In the genomic region with DNA sequence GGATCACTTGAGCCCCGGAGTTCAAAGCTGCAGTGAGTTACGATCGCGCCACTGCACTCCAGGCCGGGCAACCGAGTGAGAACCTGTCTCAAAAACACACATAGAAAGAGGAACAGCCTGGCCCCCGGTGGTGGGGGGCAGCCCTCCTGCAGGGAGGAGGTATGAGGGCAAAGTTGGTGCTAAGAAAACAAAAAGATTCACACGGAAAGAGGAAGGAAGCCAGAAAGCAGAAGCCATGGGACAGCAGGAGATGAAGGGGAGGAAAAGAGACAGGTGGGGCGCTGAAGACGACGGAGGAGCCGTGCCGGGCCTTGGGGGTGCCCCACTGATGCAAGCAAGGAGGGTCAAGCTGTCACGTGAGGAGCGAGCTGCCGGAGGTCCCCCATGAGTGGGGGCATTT, we compare ENCODE assay signal across 16 cellular contexts. TPM values are rescaled to one million over a fixed set of nuclear protein-coding genes. Genes with fewer than 3 reads are reported as not detected.
A peak's percentile ranks its signal among the peaks of the same experiment; 100 is the strongest.
DNase-seq lines count a peak whose midpoint lies in the region; ATAC-seq and TF ChIP-seq lines count a peak whose summit lies in the region.
"Had no signal": no experiment of that assay in that cellular context is flagged by ENCODE, and none has a peak within 500 bp of the region (broad histone marks: within the 10 kb centered on the region; RNA-seq: fewer than 3 reads in every experiment).

No MANE protein-coding gene starts in this region.

- no peak for ATAC-seq in stimulated activated naive CD8-positive, alpha-beta T cell treated with anti-CD3 and anti-CD28 coated beads, Interleukin-15, amount 100 ng/mL, for 72 hours
- ATAC-seq in activated naive CD8-positive, alpha-beta T cell treated with anti-CD3 and anti-CD28 coated beads, Interleukin-2, amount 50 U/mL, for 24 hours = no peak
- ATAC-seq in upper lobe of right lung (peak; percentile 45), HG03571 (IDR thresholded peaks at IDR 0.05; ENCODE audit: unreplicated experiment) (no peak)
- ATAC-seq: activated CD4-positive, alpha-beta T cell treated with anti-CD3 and anti-CD28 coated beads for 36 hours had no signal

- no peaks in the 10 kb centered on the region for H3K36me3 ChIP-seq in OCI-LY7 (ENCODE audit: insufficient read depth, low read length)
- no peaks in the 10 kb centered on the region for H3K36me3 ChIP-seq in upper lobe of right lung

- peaks cover 17% of the 10 kb centered on the region for H3K27me3 Mint-ChIP-seq in stimulated activated naive CD8-positive, alpha-beta T cell treated with anti-CD3 and anti-CD28 coated beads, Interleukin-15, Interleukin-2, amounts not matched to agents 100 ng/mL and 50 ng/mL, for 24 hours
- H3K27me3 Mint-ChIP-seq in stimulated activated naive CD8-positive, alpha-beta T cell treated with anti-CD3 and anti-CD28 coated beads, Interleukin-15, amount 100 ng/mL, for 72 hours = peaks cover 30% of the 10 kb centered on the region
- H3K27me3 Mint-ChIP-seq in activated naive CD8-positive, alpha-beta T cell treated with anti-CD3 and anti-CD28 coated beads, Interleukin-2, amount 50 U/mL, for 24 hours = peaks cover 21% of the 10 kb centered on the region

- TF ChIP-seq CTCF in OCI-LY7 (conservative IDR thresholded peaks at IDR 0.05; ENCODE audit: low read length) (no peak), upper lobe of right lung (IDR thresholded peaks at IDR 0.05) (no peak)

- POLR2A ChIA-PET in OCI-LY7 (lab: Charles Lee) = interaction anchor here (0.7 to 1.0 kb wide), 3 partner anchors 11 to 41 kb away, joined by 3 read pairs; no protein-coding TSS in a partner anchor

- peak overlapping the region; percentile 61 for H3K4me2 ChIP-seq in OCI-LY7 (ENCODE audit: low read length)
- H3K4me2 ChIP-seq: A549 had no signal

- H3K4me1 ChIP-seq in OCI-LY7 (ENCODE audit: insufficient read depth, low read length, poor library complexity, severe bottlenecking) (peaks cover 80% of the 10 kb centered on the region), upper lobe of right lung (no peaks in the 10 kb centered on the region)
- H3K4me1 ChIP-seq: A549 had no signal

- H3K4me3 Mint-ChIP-seq in stimulated activated naive CD8-positive, alpha-beta T cell treated with anti-CD3 and anti-CD28 coated beads, Interleukin-15, Interleukin-2, amounts not matched to agents 100 ng/mL and 50 ng/mL, for 24 hours = no peak overlapping the region
- peak overlapping the region in 1 of 2 donors; percentile 3 for H3K4me3 Mint-ChIP-seq in stimulated activated naive CD8-positive, alpha-beta T cell treated with anti-CD3 and anti-CD28 coated beads, Interleukin-15, amount 100 ng/mL, for 72 hours
- H3K4me3 Mint-ChIP-seq in activated naive CD8-positive, alpha-beta T cell treated with anti-CD3 and anti-CD28 coated beads, Interleukin-2, amount 50 U/mL, for 24 hours = peak overlapping the region; percentile 27
- H3K4me3 Mint-ChIP-seq: activated CD4-positive, alpha-beta T cell treated with anti-CD3 and anti-CD28 coated beads for 36 hours; immature natural killer cell; stimulated activated effector memory CD8-positive, alpha-beta T cell treated with anti-CD3 and anti-CD28 coated beads, Interleukin-12 subunit alpha, Interleukin-12 subunit beta, amount 100 ng/mL, for 72 hours; T-helper 1 cell treated with Interleukin-12 subunit alpha and Interleukin-12 subunit beta and Interleukin-4 antibody, amounts not matched to agents 30 μg/mL and 1 μg/mL, for 36 hours had no signal

- H3K36me3 Mint-ChIP-seq in stimulated activated naive CD8-positive, alpha-beta T cell treated with anti-CD3 and anti-CD28 coated beads, Interleukin-15, Interleukin-2, amounts not matched to agents 100 ng/mL and 50 ng/mL, for 24 hours (ENCODE audit: low read depth) = no peaks in the 10 kb centered on the region
- no peaks in the 10 kb centered on the region for H3K36me3 Mint-ChIP-seq in activated naive CD8-positive, alpha-beta T cell treated with anti-CD3 and anti-CD28 coated beads, Interleukin-2, amount 50 U/mL, for 24 hours (ENCODE audit: low read depth)
- H3K36me3 Mint-ChIP-seq: immature natural killer cell; stimulated activated effector memory CD8-positive, alpha-beta T cell treated with anti-CD3 and anti-CD28 coated beads, Interleukin-12 subunit alpha, Interleukin-12 subunit beta, amount 100 ng/mL, for 72 hours had no signal

- BruUV-seq in OCI-LY7 (replicated peaks; lab: Mats Ljungman, UMichigan) = no TSS peak

- H2AFZ ChIP-seq in OCI-LY7 (ENCODE audit: low read length) = peak overlapping the region; percentile 22; the same call in 1 of the 2 replicates

- no peaks in the 10 kb centered on the region for H3K9me3 ChIP-seq in OCI-LY7 (ENCODE audit: low read length)
- H3K9me3 ChIP-seq in upper lobe of right lung = no peaks in the 10 kb centered on the region
- H3K9me3 ChIP-seq: A549, body of pancreas had no signal

- CTCF ChIA-PET in OCI-LY7 (lab: Charles Lee; ENCODE audit: unreplicated experiment) = no interaction called here

- no peaks in the 10 kb centered on the region for H3K9me2 ChIP-seq in OCI-LY7 (ENCODE audit: insufficient read depth, low read length)

- H3K27me3 ChIP-seq in upper lobe of right lung = no peaks in the 10 kb centered on the region
- H3K27me3 ChIP-seq: body of pancreas had no signal

- DNase-seq in stimulated activated naive CD8-positive, alpha-beta T cell treated with anti-CD3 and anti-CD28 coated beads, Interleukin-15, amount 100 ng/mL, for 72 hours = no peak
- DNase-seq in OCI-LY7 (ENCODE audit: low spot score) (peak; percentile 84), upper lobe of right lung (no peak), hippocampal formation (lab: John Stamatoyannopoulos, UW) (no peak), NCI-H2196 (lab: John Stamatoyannopoulos, UW; ENCODE audit: unreplicated experiment) (no peak)
- no peak for DNase-seq in activated naive CD8-positive, alpha-beta T cell treated with anti-CD3 and anti-CD28 coated beads, Interleukin-2, amount 50 U/mL, for 24 hours
- DNase-seq: cortex of kidney, NCI-H187 had no signal

- peaks cover 43% of the 10 kb centered on the region for H3K4me1 Mint-ChIP-seq in stimulated activated naive CD8-positive, alpha-beta T cell treated with anti-CD3 and anti-CD28 coated beads, Interleukin-15, Interleukin-2, amounts not matched to agents 100 ng/mL and 50 ng/mL, for 24 hours (ENCODE audit: low read depth)
- peaks cover 26% of the 10 kb centered on the region for H3K4me1 Mint-ChIP-seq in stimulated activated naive CD8-positive, alpha-beta T cell treated with anti-CD3 and anti-CD28 coated beads, Interleukin-15, amount 100 ng/mL, for 72 hours
- peaks cover 40% of the 10 kb centered on the region for H3K4me1 Mint-ChIP-seq in activated naive CD8-positive, alpha-beta T cell treated with anti-CD3 and anti-CD28 coated beads, Interleukin-2, amount 50 U/mL, for 24 hours

- no peaks in the 10 kb centered on the region for H4K20me1 ChIP-seq in OCI-LY7 (ENCODE audit: insufficient read depth, low read length)

- H3K27ac ChIP-seq in OCI-LY7 (ENCODE audit: low read depth, low read length, poor library complexity, severe bottlenecking) (peak overlapping the region; percentile 90), upper lobe of right lung (no peak overlapping the region)
- H3K27ac ChIP-seq: A549, body of pancreas had no signal

- H3K27ac Mint-ChIP-seq in stimulated activated naive CD8-positive, alpha-beta T cell treated with anti-CD3 and anti-CD28 coated beads, Interleukin-15, Interleukin-2, amounts not matched to agents 100 ng/mL and 50 ng/mL, for 24 hours = peak overlapping the region; percentile 7
- H3K27ac Mint-ChIP-seq in stimulated activated naive CD8-positive, alpha-beta T cell treated with anti-CD3 and anti-CD28 coated beads, Interleukin-15, amount 100 ng/mL, for 72 hours = no peak overlapping the region
- no peak overlapping the region for H3K27ac Mint-ChIP-seq in activated naive CD8-positive, alpha-beta T cell treated with anti-CD3 and anti-CD28 coated beads, Interleukin-2, amount 50 U/mL, for 24 hours
- H3K27ac Mint-ChIP-seq: activated CD4-positive, alpha-beta T cell treated with anti-CD3 and anti-CD28 coated beads for 36 hours; stimulated activated effector memory CD8-positive, alpha-beta T cell treated with anti-CD3 and anti-CD28 coated beads, Interleukin-12 subunit alpha, Interleukin-12 subunit beta, amount 100 ng/mL, for 72 hours; T-helper 1 cell treated with Interleukin-12 subunit alpha and Interleukin-12 subunit beta and Interleukin-4 antibody, amounts not matched to agents 30 μg/mL and 1 μg/mL, for 36 hours had no signal

- H3K9me3 Mint-ChIP-seq in stimulated activated naive CD8-positive, alpha-beta T cell treated with anti-CD3 and anti-CD28 coated beads, Interleukin-15, Interleukin-2, amounts not matched to agents 100 ng/mL and 50 ng/mL, for 24 hours = no peaks in the 10 kb centered on the region
- H3K9me3 Mint-ChIP-seq in stimulated activated naive CD8-positive, alpha-beta T cell treated with anti-CD3 and anti-CD28 coated beads, Interleukin-15, amount 100 ng/mL, for 72 hours = no peaks in the 10 kb centered on the region
- no peaks in the 10 kb centered on the region for H3K9me3 Mint-ChIP-seq in activated naive CD8-positive, alpha-beta T cell treated with anti-CD3 and anti-CD28 coated beads, Interleukin-2, amount 50 U/mL, for 24 hours
- H3K9me3 Mint-ChIP-seq: immature natural killer cell; stimulated activated effector memory CD8-positive, alpha-beta T cell treated with anti-CD3 and anti-CD28 coated beads, Interleukin-12 subunit alpha, Interleukin-12 subunit beta, amount 100 ng/mL, for 72 hours; T-helper 1 cell treated with Interleukin-12 subunit alpha and Interleukin-12 subunit beta and Interleukin-4 antibody, amounts not matched to agents 30 μg/mL and 1 μg/mL, for 36 hours had no signal

- no peaks in the 10 kb centered on the region for H3K79me2 ChIP-seq in OCI-LY7 (ENCODE audit: insufficient read depth, low read depth, low read length)

- peak overlapping the region; percentile 46 for H3K4me3 ChIP-seq in OCI-LY7 (ENCODE audit: low read depth, low read length, poor library complexity, severe bottlenecking)
- no peak overlapping the region for H3K4me3 ChIP-seq in upper lobe of right lung
- H3K4me3 ChIP-seq: A549, body of pancreas had no signal

- intact Hi-C loops in OCI-LY7 (cut with micrococcal nuclease; ENCODE audit: unreplicated experiment) = loop anchor here (1.0 to 10.0 kb wide), 4 partner anchors 40 to 454 kb away; a partner anchor contains a TSS
- intact Hi-C loops in upper lobe of right lung (cut with DNase I) = no loop called here

RNA-seq across cellular contexts. Expression of a gene that starts 8.2 kb away (rescaled TPM):
- total RNA-seq in OCI-LY7 (2014; rRNA removed; shearing (Covaris generic)) = 6.8 and 12.1 TPM in 2 replicates
- total RNA-seq in OCI-LY7 (2022) = 7.5 and 9.7 TPM in 2 replicates
- total RNA-seq in upper lobe of right lung = 2.7 TPM

RNA-seq across cellular contexts. Expression of a gene that starts 40.2 kb away (rescaled TPM):
- 37.6 and 54.0 TPM in 2 replicates for total RNA-seq in OCI-LY7 (2014; rRNA removed; shearing (Covaris generic))
- total RNA-seq in OCI-LY7 (2022) (47.5 and 54.4 TPM in 2 replicates), upper lobe of right lung (20.0 TPM)

RNA-seq across cellular contexts. Expression of a gene that starts 40.4 kb away (rescaled TPM):
- total RNA-seq in OCI-LY7 (2014; rRNA removed; shearing (Covaris generic)) = 569 and 633 TPM in 2 replicates
- total RNA-seq in OCI-LY7 (2022) = 542 and 581 TPM in 2 replicates
- total RNA-seq in upper lobe of right lung = 382 TPM
